ENCODE assay signal across 1 cellular context in the genomic region with DNA sequence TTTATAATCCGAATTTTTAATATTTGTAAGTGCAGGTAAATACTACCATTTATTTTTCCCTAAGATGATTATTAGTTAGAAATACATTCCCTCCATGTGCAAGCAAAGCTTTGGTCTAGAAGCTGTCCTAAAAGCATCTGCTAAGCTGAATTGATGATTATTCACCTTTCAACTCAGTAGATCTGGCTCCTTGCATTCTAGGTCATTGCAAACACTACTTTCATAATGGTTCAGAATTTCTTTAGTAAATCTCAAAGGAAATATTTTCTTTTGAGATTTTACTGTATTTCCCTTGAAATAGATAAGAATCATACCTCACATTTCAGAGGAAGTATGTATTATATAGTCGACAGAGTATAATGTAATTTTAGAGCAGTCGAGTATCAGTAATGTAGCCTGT.
TF ChIP-seq lines count a peak whose summit lies in the region.

No MANE protein-coding gene starts in this region.

TF ChIP-seq in SK-N-SH, 30 proteins besides CTCF, POLR2A, EP300 and RAD21 (continued from another document):
- TF ChIP-seq, protein P1, sequence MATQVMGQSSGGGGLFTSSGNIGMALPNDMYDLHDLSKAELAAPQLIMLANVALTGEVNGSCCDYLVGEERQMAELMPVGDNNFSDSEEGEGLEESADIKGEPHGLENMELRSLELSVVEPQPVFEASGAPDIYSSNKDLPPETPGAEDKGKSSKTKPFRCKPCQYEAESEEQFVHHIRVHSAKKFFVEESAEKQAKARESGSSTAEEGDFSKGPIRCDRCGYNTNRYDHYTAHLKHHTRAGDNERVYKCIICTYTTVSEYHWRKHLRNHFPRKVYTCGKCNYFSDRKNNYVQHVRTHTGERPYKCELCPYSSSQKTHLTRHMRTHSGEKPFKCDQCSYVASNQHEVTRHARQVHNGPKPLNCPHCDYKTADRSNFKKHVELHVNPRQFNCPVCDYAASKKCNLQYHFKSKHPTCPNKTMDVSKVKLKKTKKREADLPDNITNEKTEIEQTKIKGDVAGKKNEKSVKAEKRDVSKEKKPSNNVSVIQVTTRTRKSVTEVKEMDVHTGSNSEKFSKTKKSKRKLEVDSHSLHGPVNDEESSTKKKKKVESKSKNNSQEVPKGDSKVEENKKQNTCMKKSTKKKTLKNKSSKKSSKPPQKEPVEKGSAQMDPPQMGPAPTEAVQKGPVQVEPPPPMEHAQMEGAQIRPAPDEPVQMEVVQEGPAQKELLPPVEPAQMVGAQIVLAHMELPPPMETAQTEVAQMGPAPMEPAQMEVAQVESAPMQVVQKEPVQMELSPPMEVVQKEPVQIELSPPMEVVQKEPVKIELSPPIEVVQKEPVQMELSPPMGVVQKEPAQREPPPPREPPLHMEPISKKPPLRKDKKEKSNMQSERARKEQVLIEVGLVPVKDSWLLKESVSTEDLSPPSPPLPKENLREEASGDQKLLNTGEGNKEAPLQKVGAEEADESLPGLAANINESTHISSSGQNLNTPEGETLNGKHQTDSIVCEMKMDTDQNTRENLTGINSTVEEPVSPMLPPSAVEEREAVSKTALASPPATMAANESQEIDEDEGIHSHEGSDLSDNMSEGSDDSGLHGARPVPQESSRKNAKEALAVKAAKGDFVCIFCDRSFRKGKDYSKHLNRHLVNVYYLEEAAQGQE (IDR thresholded peaks at IDR 0.05; ENCODE audit: low read depth, low read length), result no peak
- TF ChIP-seq MEF2A (IDR thresholded peaks at IDR 0.05; ENCODE audit: borderline replicate concordance, low read depth) (no peak), MAX (IDR thresholded peaks at IDR 0.05; ENCODE audit: low read depth) (no peak), POLR2AphosphoS5 (IDR thresholded peaks at IDR 0.05; ENCODE audit: low read depth, low read length) (no peak), TAF1 (IDR thresholded peaks at IDR 0.05; ENCODE audit: borderline replicate concordance, low read depth, low read length) (no peak), IRF3 (IDR thresholded peaks at IDR 0.05; ENCODE audit: low read depth, low read length) (no peak), RXRA (IDR thresholded peaks at IDR 0.05; ENCODE audit: borderline replicate concordance, low read depth) (no peak), TEAD4 (IDR thresholded peaks at IDR 0.05; ENCODE audit: borderline replicate concordance, insufficient read depth) (no peak), GATA2 (CRISPR knock-in tag; IDR thresholded peaks at IDR 0.05) (no peak), EZH2phosphoT487 (IDR thresholded peaks at IDR 0.05; ENCODE audit: borderline replicate concordance, low read depth) (no peak), JUND (IDR thresholded peaks at IDR 0.05) (no peak), USF2 (IDR thresholded peaks at IDR 0.05; ENCODE audit: borderline replicate concordance, low read depth, low read length) (no peak), TCF12 (IDR thresholded peaks at IDR 0.05) (no peak)
